Comparison of ENCODE assay signal across 8 cellular contexts in genomic region chr6:149545754-149546471, GRCh38.
DNase-seq lines count a peak whose midpoint lies in the region; ATAC-seq and TF ChIP-seq lines count a peak whose summit lies in the region.

TSS of gene PPIL4 (minus strand) at chr6:149546043. CDS start at chr6:149546005, 38 bp downstream.

- H3K27me3 Mint-ChIP-seq in central memory CD8-positive, alpha-beta T cell: no peaks in the 10 kb centered on the region

- peak; percentile 85 for TF ChIP-seq POLR2A in GM18951 (IDR thresholded peaks at IDR 0.05; ENCODE audit: extremely low read depth, insufficient read depth, insufficient read length)

- peak within 1 kb of the TSS; percentile 100 for H3K4me3 ChIP-seq in AG10803 (ENCODE audit: low read length)

- peaks cover 28% of the 10 kb centered on the region for H3K36me3 Mint-ChIP-seq in central memory CD8-positive, alpha-beta T cell (ENCODE audit: insufficient read depth)

- peak within 1 kb of the TSS; percentile 92 for H3K4me3 Mint-ChIP-seq in central memory CD8-positive, alpha-beta T cell

- TF ChIP-seq CTCF in AG10803 (conservative IDR thresholded peaks at IDR 0.05; ENCODE audit: low read length): peak; percentile 64

- peak; percentile 95 for ATAC-seq in HG03196 (IDR thresholded peaks at IDR 0.05; ENCODE audit: unreplicated experiment)
- ATAC-seq in central memory CD8-positive, alpha-beta T cell (replicated peaks; ENCODE audit: extremely low read depth, poor library complexity, severe bottlenecking): peak; percentile 86

- DNase-seq in AG10803 (ENCODE audit: low read depth) (peak; percentile 95), NCI-H345 treated with DMSO at 0.1 percent for 48 hours (lab: John Stamatoyannopoulos, UW; ENCODE audit: unreplicated experiment) (peak; percentile 61), islet precursor cell (peak; percentile 96)
- DNase-seq in activated CD4-positive, CD25-positive, alpha-beta regulatory T cell treated with anti-CD3 and anti-CD28 coated beads, Interleukin-2, amount 50 U/mL, for 16 hours (ENCODE audit: low read depth, low spot score): peak; percentile 92
- DNase-seq in central memory CD8-positive, alpha-beta T cell (ENCODE audit: low spot score in 2 of 2): peak; percentile 94 to 96
- DNase-seq in stimulated activated CD4-positive, alpha-beta T cell treated with anti-CD3 and anti-CD28 coated beads, Interleukin-12 subunit alpha, Interleukin-12 subunit beta, amount 100 ng/mL, for 48 hours (ENCODE audit: low read depth in 2 of 3, low spot score in 1 of 3): peak; percentile 92 to 97 (median 96)

- peaks cover 42% of the 10 kb centered on the region for H3K4me1 Mint-ChIP-seq in central memory CD8-positive, alpha-beta T cell

- peak within 1 kb of the TSS; percentile 98 for H3K27ac Mint-ChIP-seq in central memory CD8-positive, alpha-beta T cell (ENCODE audit: low read depth)

- in situ Hi-C loops in GM18951 (cut with MboI; ENCODE audit: low sequenced_read_pairs, unreplicated experiment): no loop called here

- no peaks in the 10 kb centered on the region for H3K9me3 Mint-ChIP-seq in central memory CD8-positive, alpha-beta T cell

Comparison
In these comparisons a context has a peak if more than half of its experiments do, and no peak if none do; other contexts are left out.
1. Peak in every context shown above with its lines: DNase-seq, ATAC-seq and H3K4me3 ChIP-seq.